ENCODE assay signal across 8 cellular contexts in the genomic region with DNA sequence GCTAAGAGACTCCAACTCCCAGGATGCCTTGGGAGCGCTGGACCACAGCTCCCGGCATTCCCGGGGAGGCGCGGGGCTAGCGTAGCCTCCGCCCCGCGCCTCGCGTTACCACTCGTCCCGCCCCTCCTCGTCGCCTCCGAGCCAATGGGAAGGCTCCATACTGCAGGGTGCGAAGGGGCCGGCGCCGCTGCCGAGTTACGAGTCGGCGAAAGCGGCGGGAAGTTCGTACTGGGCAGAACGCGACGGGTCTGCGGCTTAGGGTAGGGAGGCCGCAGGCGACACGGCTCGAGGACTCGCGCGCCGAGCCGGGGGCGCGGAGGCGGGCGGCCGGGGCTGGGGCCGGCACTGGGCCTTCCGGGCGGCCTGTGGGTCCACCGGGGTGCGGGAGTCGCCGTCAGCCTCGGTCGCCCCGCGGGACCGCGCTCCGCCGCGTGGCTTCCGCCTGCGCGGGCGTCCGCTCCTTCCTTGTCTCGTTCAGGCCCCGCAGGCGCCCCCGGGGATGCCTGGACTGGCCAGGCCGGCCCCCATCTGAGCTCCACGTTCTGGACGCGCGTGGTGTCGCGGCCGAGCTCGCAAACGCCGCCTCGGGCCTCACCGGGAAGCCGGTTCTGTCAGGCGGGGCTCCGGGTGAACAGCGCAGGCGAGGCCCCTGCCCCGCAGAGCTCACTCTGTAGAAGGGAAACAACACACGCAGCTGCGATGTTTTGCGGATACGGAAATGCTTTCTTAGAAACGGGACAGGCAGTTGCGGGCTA. TPM values are rescaled to one million over a fixed set of nuclear protein-coding genes. Genes with fewer than 3 reads are reported as not detected.
DNase-seq lines count a peak whose midpoint lies in the region; FAIRE-seq and TF ChIP-seq lines count a peak whose summit lies in the region.

Gene VRK1, plus strand, starts transcription at position 195 of the 755 bp plus-strand sequence. CDS start 36,090 bp downstream, outside the sequence.

- no peak within 1 kb of the TSS for H4K8ac ChIP-seq in neuronal stem cell (ENCODE audit: low read depth, low read length)

- H3K14ac ChIP-seq in neuronal stem cell (ENCODE audit: low read length): peak within 1 kb of the TSS; percentile 89

- H3K27me3 Mint-ChIP-seq in HFFc6 (ENCODE audit: insufficient read depth): peaks cover 7% of the 10 kb centered on the region

- H3K36me3 ChIP-seq in neuronal stem cell (replicated peaks in 1 of 2; ENCODE audit: control insufficient read depth in 2 of 2, insufficient read depth in 2 of 2, low read length in 2 of 2) (peaks cover 0 to 10% of the 10 kb centered on the region in 2 donors), subcutaneous abdominal adipose tissue (ENCODE audit: control insufficient read depth in 5 of 5, insufficient read depth in 5 of 5, low read length in 5 of 5) (no peaks in the 10 kb centered on the region)

- peak within 1 kb of the TSS; percentile 92 for H3K18ac ChIP-seq in neuronal stem cell (ENCODE audit: low read length)

- peak within 1 kb of the TSS; percentile 85 for H3K4me2 ChIP-seq in neuronal stem cell (ENCODE audit: insufficient read depth, low read length, poor library complexity, severe bottlenecking)

- FAIRE-seq in frontal cortex (lab: Jason Lieb, UNC): no peak

- no peak within 1 kb of the TSS for H2BK5ac ChIP-seq in neuronal stem cell (ENCODE audit: low read length)

- DNase-seq in GM04504 (ENCODE audit: low read depth) (peak; percentile 90), HFFc6 (peak; percentile 95), NAMALWA (ENCODE audit: low spot score) (peak; percentile 95), SK-MEL-5 (ENCODE audit: low read depth, low spot score) (peak; percentile 96), frontal cortex (ENCODE audit: low spot score in 2 of 2) (peak; percentile 91 to 94), neuronal stem cell (ENCODE audit: low spot score) (peak; percentile 95)
- DNase-seq in activated naive CD4-positive, alpha-beta T cell (lab: John Stamatoyannopoulos, UW): peak; percentile 80 to 93 (median 88)

- peaks cover 8% of the 10 kb centered on the region for H3K79me1 ChIP-seq in neuronal stem cell (ENCODE audit: low read depth, low read length)

- H3K4me1 Mint-ChIP-seq in HFFc6 (ENCODE audit: low read depth): peaks cover 35% of the 10 kb centered on the region

- H3K4me1 ChIP-seq in neuronal stem cell (ENCODE audit: control insufficient read depth in 2 of 2, insufficient read depth in 1 of 2, low read depth in 1 of 2, low read length in 2 of 2): peaks cover 0 to 9% of the 10 kb centered on the region in 2 donors
- H3K4me1 ChIP-seq in subcutaneous abdominal adipose tissue (ENCODE audit: control insufficient read depth in 5 of 5, insufficient read depth in 5 of 5, low read length in 5 of 5): peaks cover 5 to 9% (median 9%) of the 10 kb centered on the region in 5 donors

- peak within 1 kb of the TSS; percentile 91 for H3K23ac ChIP-seq in neuronal stem cell (ENCODE audit: low read depth, low read length, poor library complexity)

- no peaks in the 10 kb centered on the region for H3K9me3 Mint-ChIP-seq in HFFc6

- H3K9ac ChIP-seq in neuronal stem cell (ENCODE audit: low read depth, low read length, poor library complexity) (peak within 1 kb of the TSS; percentile 90), subcutaneous abdominal adipose tissue (ENCODE audit: low read length in 5 of 5) (peak within 1 kb of the TSS; percentile 58 to 89 (median 81))

- no peak for TF ChIP-seq CTCF in HFFc6 (IDR thresholded peaks at IDR 0.05)

- no peak within 1 kb of the TSS for H3K4ac ChIP-seq in neuronal stem cell (ENCODE audit: low read length)

- peak within 1 kb of the TSS; percentile 21 for H2AK5ac ChIP-seq in neuronal stem cell (ENCODE audit: low read depth, low read length)

- H3K27me3 ChIP-seq in neuronal stem cell (ENCODE audit: control insufficient read depth in 3 of 3, insufficient read depth in 3 of 3, low read depth in 1 of 3, low read length in 3 of 3) (no peaks in the 10 kb centered on the region), subcutaneous abdominal adipose tissue (ENCODE audit: control insufficient read depth in 5 of 5, insufficient read depth in 4 of 5, low read length in 5 of 5) (peaks cover 0 to 3% (median 0%) of the 10 kb centered on the region in 5 donors)

- no peak within 1 kb of the TSS for H3K27ac ChIP-seq in neuronal stem cell (replicated peaks; ENCODE audit: low read length)
- no peak within 1 kb of the TSS for H3K27ac ChIP-seq in subcutaneous abdominal adipose tissue (ENCODE audit: low read depth, low read length)

- H2BK12ac ChIP-seq in neuronal stem cell (ENCODE audit: low read length): no peak within 1 kb of the TSS

- peak within 1 kb of the TSS; percentile 97 for H3K4me3 Mint-ChIP-seq in HFFc6

- H2BK120ac ChIP-seq in neuronal stem cell (ENCODE audit: low read depth, low read length): no peak within 1 kb of the TSS

- H2BK15ac ChIP-seq in neuronal stem cell (ENCODE audit: low read length): no peak within 1 kb of the TSS

- no peak within 1 kb of the TSS for H4K91ac ChIP-seq in neuronal stem cell (ENCODE audit: low read depth, low read length, poor library complexity)

- H3K36me3 Mint-ChIP-seq in HFFc6 (ENCODE audit: low read depth): no peaks in the 10 kb centered on the region

- no CpG with 5 or more reads among the region's 95 CpGs for WGBS in neuronal stem cell (ENCODE audit: extremely low coverage in 2 of 2, insufficient read length in 2 of 2, insufficient replicate concordance in 1 of 2), 2 donors

- peak within 1 kb of the TSS; percentile 94 for H3K27ac Mint-ChIP-seq in HFFc6

- H3K4me3 ChIP-seq in neuronal stem cell (ENCODE audit: low read length in 2 of 2): peak within 1 kb of the TSS; percentile 95 to 99
- peak within 1 kb of the TSS; percentile 61 to 87 (median 81) for H3K4me3 ChIP-seq in subcutaneous abdominal adipose tissue (ENCODE audit: low read depth in 1 of 5, low read length in 5 of 5)

- peak within 1 kb of the TSS; percentile 86 for H2AFZ ChIP-seq in neuronal stem cell (ENCODE audit: low read length)

- no peaks in the 10 kb centered on the region for H3K9me3 ChIP-seq in neuronal stem cell (replicated peaks in 1 of 2; ENCODE audit: control insufficient read depth in 2 of 2, insufficient read depth in 1 of 2, low read depth in 1 of 2, low read length in 2 of 2)
- no peaks in the 10 kb centered on the region for H3K9me3 ChIP-seq in subcutaneous abdominal adipose tissue (ENCODE audit: control insufficient read depth in 5 of 5, low read length in 5 of 5)

- in situ Hi-C loops in SK-MEL-5 (cut with HindIII; ENCODE audit: low pct_unique_long_range_greater_than_20kb, low sequenced_read_pairs): no loop called here

RNA-seq across cellular contexts. Expression of gene VRK1, which starts in this region (rescaled TPM):
- 10 to 100 TPM; 10.1 to 19.1 (median 17.5) TPM for total RNA-seq in HFFc6 (2021; fragmentation: NEBNext Ultra II Directional; extraction: Animal tissue kit (Norgen Biotek cat#: 25700))
- total RNA-seq in SK-MEL-5 (2014; rRNA removed; shearing (Covaris generic)): 37.1 and 45.6 TPM in 2 replicates
- polyA plus RNA-seq in SK-MEL-5 (2015; cell fraction: cytosol; rRNA removed): 19.8 and 23.1 TPM in 2 replicates
- polyA plus RNA-seq in SK-MEL-5 (2015; cell fraction: nucleus; rRNA removed): 21.1 and 24.4 TPM in 2 replicates
- 85.6 TPM for total RNA-seq in frontal cortex
- 64.4 TPM for polyA plus RNA-seq in neuronal stem cell (2013, experiment 1 of 2)
- polyA plus RNA-seq in neuronal stem cell (2013, experiment 2 of 2): 72.3 TPM
